Comparison of ENCODE assay signal across 22 cellular contexts in genomic region chr21:39232926-39233325, GRCh38. TPM values are rescaled to one million over a fixed set of nuclear protein-coding genes. Genes with fewer than 3 reads are reported as not detected.
A peak's percentile ranks its signal among the peaks of the same experiment; 100 is the strongest.
DNase-seq lines count a peak whose midpoint lies in the region; ATAC-seq and TF ChIP-seq lines count a peak whose summit lies in the region.
"Had no signal": no experiment of that assay in that cellular context is flagged by ENCODE, and none has a peak within 500 bp of the region (broad histone marks: within the 10 kb centered on the region; RNA-seq: fewer than 3 reads in every experiment).

No MANE protein-coding gene starts in this region.

- POLR2A ChIA-PET in activated CD4-positive, alpha-beta T cell treated with anti-CD3 and anti-CD28 coated beads for 36 hours (lab: Charles Lee), result no interaction called here
- POLR2A ChIA-PET in activated CD4-positive, alpha-beta T cell treated with anti-CD3 and anti-CD28 coated beads, Interleukin-2, amount 10 ng/mL, durations not matched to agents 7 days and 5 days (lab: Charles Lee), result no interaction called here

- no peaks in the 10 kb centered on the region for H3K9me3 Mint-ChIP-seq in activated CD4-positive, alpha-beta T cell treated with anti-CD3 and anti-CD28 coated beads for 36 hours (ENCODE audit: low read depth)
- H3K9me3 Mint-ChIP-seq in activated CD4-positive, alpha-beta T cell treated with anti-CD3 and anti-CD28 coated beads, Interleukin-2, amount 10 ng/mL, durations not matched to agents 7 days and 5 days, result no peaks in the 10 kb centered on the region
- H3K9me3 Mint-ChIP-seq in natural killer cell treated with Interleukin-12 subunit alpha and Interleukin-12 subunit beta and Interleukin-15 and Interleukin-18, amount 100 ng/mL, for 72 hours, result no peaks in the 10 kb centered on the region
- H3K9me3 Mint-ChIP-seq: naive thymus-derived CD4-positive, alpha-beta T cell had no signal

- H3K27ac ChIP-seq in thoracic aorta, result no peak overlapping the region
- H3K27ac ChIP-seq: BLaER1, parathyroid adenoma, Peyer's patch had no signal

- H3K27me3 Mint-ChIP-seq in activated CD4-positive, alpha-beta T cell treated with anti-CD3 and anti-CD28 coated beads for 36 hours, result no peaks in the 10 kb centered on the region
- no peaks in the 10 kb centered on the region for H3K27me3 Mint-ChIP-seq in activated CD4-positive, alpha-beta T cell treated with anti-CD3 and anti-CD28 coated beads, Interleukin-2, amount 10 ng/mL, durations not matched to agents 7 days and 5 days
- H3K27me3 Mint-ChIP-seq in natural killer cell treated with Interleukin-12 subunit alpha and Interleukin-12 subunit beta and Interleukin-15 and Interleukin-18, amount 100 ng/mL, for 72 hours, result no peaks in the 10 kb centered on the region
- H3K27me3 Mint-ChIP-seq: naive thymus-derived CD4-positive, alpha-beta T cell had no signal

- DNase-seq in activated CD4-positive, alpha-beta T cell treated with anti-CD3 and anti-CD28 coated beads for 36 hours, result no peak
- DNase-seq in activated CD4-positive, alpha-beta T cell treated with anti-CD3 and anti-CD28 coated beads, Interleukin-2, amount 10 ng/mL, durations not matched to agents 7 days and 5 days, result no peak
- DNase-seq in amniotic epithelial cell (ENCODE audit: low read depth) (peak; percentile 33), fibroblast of villous mesenchyme (ENCODE audit: low read depth) (peak; percentile 33), thoracic aorta (ENCODE audit: low spot score) (no peak), retina (no peak)
- no peak for DNase-seq in stimulated activated CD4-positive, alpha-beta T cell treated with anti-CD3 and anti-CD28 coated beads, Interleukin-4, amount 100 ng/mL, for 24 hours
- DNase-seq in natural killer cell treated with Interleukin-12 subunit alpha and Interleukin-12 subunit beta and Interleukin-15 and Interleukin-18, amount 100 ng/mL, for 72 hours (ENCODE audit: low spot score), result no peak
- DNase-seq: activated CD4-positive, alpha-beta T cell treated with anti-CD3 and anti-CD28 coated beads for 1 hour; amniotic stem cell; GOT3; Kasumi-1; kidney glomerular epithelial cell; mesendoderm; naive thymus-derived CD4-positive, alpha-beta T cell; NCI-H1694 treated with DMSO at 0.1 percent for 48 hours; NCI-H226; Peyer's patch; SK-N-SH; stimulated activated CD4-positive, alpha-beta T cell treated with anti-CD3 and anti-CD28 coated beads, Interleukin-2, amount 100 ng/mL, for 24 hours had no signal

- no peaks in the 10 kb centered on the region for H3K9me3 ChIP-seq in thoracic aorta
- H3K9me3 ChIP-seq: BLaER1, Peyer's patch, SK-N-SH had no signal

- H3K36me3 Mint-ChIP-seq in activated CD4-positive, alpha-beta T cell treated with anti-CD3 and anti-CD28 coated beads for 36 hours (ENCODE audit: low read depth), result peaks cover 38% of the 10 kb centered on the region
- peaks cover 43% of the 10 kb centered on the region for H3K36me3 Mint-ChIP-seq in activated CD4-positive, alpha-beta T cell treated with anti-CD3 and anti-CD28 coated beads, Interleukin-2, amount 10 ng/mL, durations not matched to agents 7 days and 5 days (ENCODE audit: low read depth)
- peaks cover 16% of the 10 kb centered on the region for H3K36me3 Mint-ChIP-seq in natural killer cell treated with Interleukin-12 subunit alpha and Interleukin-12 subunit beta and Interleukin-15 and Interleukin-18, amount 100 ng/mL, for 72 hours

- no peak overlapping the region for H3K4me3 ChIP-seq in fibroblast of villous mesenchyme (ENCODE audit: low read depth, low read length)
- H3K4me3 ChIP-seq in thoracic aorta, result no peak overlapping the region
- H3K4me3 ChIP-seq: BLaER1, Peyer's patch had no signal

- TF ChIP-seq CTCF in fibroblast of villous mesenchyme (IDR thresholded peaks at IDR 0.05; ENCODE audit: insufficient read depth, low read depth, low read length) (no peak), thoracic aorta (IDR thresholded peaks at IDR 0.05) (no peak)

- H3K27me3 ChIP-seq in thoracic aorta (replicated peaks; ENCODE audit: insufficient read depth), result no peaks in the 10 kb centered on the region
- H3K27me3 ChIP-seq: BLaER1, Peyer's patch had no signal

- H3K4me3 Mint-ChIP-seq in activated CD4-positive, alpha-beta T cell treated with anti-CD3 and anti-CD28 coated beads for 36 hours, result no peak overlapping the region
- H3K4me3 Mint-ChIP-seq in activated CD4-positive, alpha-beta T cell treated with anti-CD3 and anti-CD28 coated beads, Interleukin-2, amount 10 ng/mL, durations not matched to agents 7 days and 5 days, result no peak overlapping the region
- H3K4me3 Mint-ChIP-seq in natural killer cell treated with Interleukin-12 subunit alpha and Interleukin-12 subunit beta and Interleukin-15 and Interleukin-18, amount 100 ng/mL, for 72 hours, result no peak overlapping the region
- H3K4me3 Mint-ChIP-seq: naive thymus-derived CD4-positive, alpha-beta T cell had no signal

- CTCF ChIA-PET in activated CD4-positive, alpha-beta T cell treated with anti-CD3 and anti-CD28 coated beads for 36 hours (lab: Charles Lee), result interaction anchor here (0.6 kb wide), 1 partner anchor 149 kb away, joined by 3 read pairs; no protein-coding TSS in a partner anchor
- CTCF ChIA-PET in activated CD4-positive, alpha-beta T cell treated with anti-CD3 and anti-CD28 coated beads, Interleukin-2, amount 10 ng/mL, durations not matched to agents 7 days and 5 days (lab: Charles Lee), result interaction anchor here (1.0 kb wide), 1 partner anchor 14 kb away, joined by 3 read pairs; no protein-coding TSS in a partner anchor

- H3K4me1 ChIP-seq in thoracic aorta (ENCODE audit: control insufficient read depth in 1 of 2, low read depth in 2 of 2), result peaks cover 0 to 10% of the 10 kb centered on the region in 2 donors
- H3K4me1 ChIP-seq: BLaER1, parathyroid adenoma, Peyer's patch had no signal

- peak overlapping the region; percentile 15 for H3K27ac Mint-ChIP-seq in activated CD4-positive, alpha-beta T cell treated with anti-CD3 and anti-CD28 coated beads for 36 hours
- H3K27ac Mint-ChIP-seq in activated CD4-positive, alpha-beta T cell treated with anti-CD3 and anti-CD28 coated beads, Interleukin-2, amount 10 ng/mL, durations not matched to agents 7 days and 5 days, result no peak overlapping the region
- no peak overlapping the region for H3K27ac Mint-ChIP-seq in natural killer cell treated with Interleukin-12 subunit alpha and Interleukin-12 subunit beta and Interleukin-15 and Interleukin-18, amount 100 ng/mL, for 72 hours

- H3K36me3 ChIP-seq in thoracic aorta, result peaks cover 18% of the 10 kb centered on the region

- intact Hi-C loops in activated CD4-positive, alpha-beta T cell treated with anti-CD3 and anti-CD28 coated beads for 36 hours (cut with DNase I, micrococcal nuclease), result no loop called here

- no peak for ATAC-seq in activated CD4-positive, alpha-beta T cell treated with anti-CD3 and anti-CD28 coated beads for 36 hours
- ATAC-seq in thoracic aorta (ENCODE audit: insufficient number of reproducible peaks, low FRiP score, low read depth), result peak; percentile 78
- ATAC-seq in natural killer cell treated with Interleukin-12 subunit alpha and Interleukin-12 subunit beta and Interleukin-15 and Interleukin-18, amount 100 ng/mL, for 72 hours, result no peak
- ATAC-seq: naive thymus-derived CD4-positive, alpha-beta T cell had no signal

- peaks cover 3% of the 10 kb centered on the region for H3K4me1 Mint-ChIP-seq in activated CD4-positive, alpha-beta T cell treated with anti-CD3 and anti-CD28 coated beads for 36 hours
- peaks cover 2% of the 10 kb centered on the region for H3K4me1 Mint-ChIP-seq in activated CD4-positive, alpha-beta T cell treated with anti-CD3 and anti-CD28 coated beads, Interleukin-2, amount 10 ng/mL, durations not matched to agents 7 days and 5 days
- peaks cover 0 to 15% of the 10 kb centered on the region in 2 donors for H3K4me1 Mint-ChIP-seq in natural killer cell treated with Interleukin-12 subunit alpha and Interleukin-12 subunit beta and Interleukin-15 and Interleukin-18, amount 100 ng/mL, for 72 hours (ENCODE audit: low read depth in 2 of 2)

RNA-seq across cellular contexts. Expression of gene PSMG1, which starts 49.7 kb away (rescaled TPM):
- total RNA-seq in activated CD4-positive, alpha-beta T cell treated with anti-CD3 and anti-CD28 coated beads for 36 hours, result 100 to 1,000 TPM; 109 to 123 TPM
- total RNA-seq in activated CD4-positive, alpha-beta T cell treated with anti-CD3 and anti-CD28 coated beads, Interleukin-2, amount 10 ng/mL, durations not matched to agents 7 days and 5 days, result 10 to 100 TPM; 66.8 to 84.3 TPM
- total RNA-seq in fibroblast of villous mesenchyme (70.0 and 71.5 TPM in 2 replicates), thoracic aorta (10 to 100 TPM; 14.8 to 17.6 TPM)
- 10 to 100 TPM; 60.0 to 68.9 TPM for total RNA-seq in natural killer cell treated with Interleukin-12 subunit alpha and Interleukin-12 subunit beta and Interleukin-15 and Interleukin-18, amount 100 ng/mL, for 72 hours

Comparison
In these comparisons a context has a peak if more than half of its experiments do, and no peak if none do; other contexts are left out.
1. DNase-seq: peak in amniotic epithelial cell (single experiment) and fibroblast of villous mesenchyme (single experiment); none in activated CD4-positive, alpha-beta T cell treated with anti-CD3 and anti-CD28 coated beads for 36 hours (single experiment), activated CD4-positive, alpha-beta T cell treated with anti-CD3 and anti-CD28 coated beads, Interleukin-2, amount 10 ng/mL, durations not matched to agents 7 days and 5 days (single experiment), thoracic aorta (single experiment), retina (single experiment), stimulated activated CD4-positive, alpha-beta T cell treated with anti-CD3 and anti-CD28 coated beads, Interleukin-4, amount 100 ng/mL, for 24 hours (single experiment) and natural killer cell treated with Interleukin-12 subunit alpha and Interleukin-12 subunit beta and Interleukin-15 and Interleukin-18, amount 100 ng/mL, for 72 hours (single experiment).